In genomic region chr1:121148489-121149190, GRCh38 we compare ENCODE assay signal across 8 cellular contexts. TPM values are rescaled to one million over a fixed set of nuclear protein-coding genes. Genes with fewer than 3 reads are reported as not detected.
DNase-seq lines count a peak whose midpoint lies in the region; ATAC-seq and TF ChIP-seq lines count a peak whose summit lies in the region.
"Not testable (repeated sequence)": the region's sequence is repeated elsewhere in the genome, so short reads cannot be mapped to it uniquely, and the experiment has no call there.
"Had no signal": no experiment of that assay in that cellular context is flagged by ENCODE, and none has a peak within 500 bp of the region (broad histone marks: within the 10 kb centered on the region; RNA-seq: fewer than 3 reads in every experiment).

No MANE protein-coding gene starts in this region.

- H3K4ac ChIP-seq in IMR-90 (ENCODE audit: low read depth, low read length), result not testable (repeated sequence)

- H3K27ac ChIP-seq in IMR-90 (ENCODE audit: insufficient read depth, low read length); left ventricle myocardium inferior (replicated peaks): not testable (repeated sequence)

- TF ChIP-seq CTCF in IMR-90 (conservative IDR thresholded peaks at IDR 0.05; ENCODE audit: low read depth, low read length); mucosa of descending colon (IDR thresholded peaks at IDR 0.05): not testable (repeated sequence)
- TF ChIP-seq CTCF in MCF 10A (IDR thresholded peaks at IDR 0.05; ENCODE audit: unreplicated experiment) (peak; percentile 13), left ventricle myocardium inferior (IDR thresholded peaks at IDR 0.05; ENCODE audit: borderline replicate concordance) (peak; percentile 42)

- not testable (repeated sequence) for H3K36me3 ChIP-seq in IMR-90 (ENCODE audit: control insufficient read depth, insufficient read depth, low read length); left ventricle myocardium inferior; mucosa of descending colon (ENCODE audit: low read depth)

- H3K9ac ChIP-seq in IMR-90 (ENCODE audit: low read depth, low read length), result not testable (repeated sequence)

- not testable (repeated sequence) for H2AK5ac ChIP-seq in IMR-90 (ENCODE audit: low read depth, low read length)

- WGBS in IMR-90 (ENCODE audit: extremely low coverage in 2 of 2, insufficient read length in 1 of 2), 2 experiments, result no CpG with 5 or more reads among the region's 9 CpGs

- not testable (repeated sequence) for H2AFZ ChIP-seq in IMR-90 (replicated peaks; ENCODE audit: low read length, poor library complexity)

- H3K56ac ChIP-seq in IMR-90 (ENCODE audit: extremely low read depth, insufficient read depth, low read length), result not testable (repeated sequence)

- not testable (repeated sequence) for H4K20me1 ChIP-seq in IMR-90 (ENCODE audit: insufficient read depth, low read length)

- ATAC-seq in GM19463 (IDR thresholded peaks at IDR 0.05; ENCODE audit: unreplicated experiment), result peak; percentile 65
- peak; percentile 92 for ATAC-seq in IMR-90 (ENCODE audit: low read depth)
- ATAC-seq in activated CD4-positive, alpha-beta T cell treated with anti-CD3 and anti-CD28 coated beads for 36 hours, result peak; percentile 42
- peak; percentile 73 for ATAC-seq in mucosa of descending colon
- peak; percentile 62 for ATAC-seq in stimulated activated memory B cell treated with anti-CD40 and anti-IgM and Interleukin-4, amounts not matched to agents 10 μg/mL and 1 μg/mL and 100 μg/mL, for 72 hours

- POLR2A ChIA-PET in IMR-90 (lab: Charles Lee; ENCODE audit: unreplicated experiment); activated CD4-positive, alpha-beta T cell treated with anti-CD3 and anti-CD28 coated beads for 36 hours (lab: Charles Lee); MCF 10A (lab: Yijun Ruan, JAX): not testable (repeated sequence)

- not testable (repeated sequence) for TF ChIP-seq RAD21 in IMR-90 (IDR thresholded peaks at IDR 0.05; ENCODE audit: low read length)

- not testable (repeated sequence) for H3K27me3 ChIP-seq in IMR-90 (ENCODE audit: control insufficient read depth, insufficient read depth, low read length); left ventricle myocardium inferior (ENCODE audit: low read depth)

- H2BK15ac ChIP-seq in IMR-90 (ENCODE audit: low read depth, low read length), result not testable (repeated sequence)

- H4K91ac ChIP-seq in IMR-90 (ENCODE audit: insufficient read depth, low read depth, low read length), result not testable (repeated sequence)

- H3K9me1 ChIP-seq in IMR-90 (ENCODE audit: insufficient read depth, low read length), result not testable (repeated sequence)

- not testable (repeated sequence) for H3K4me3 ChIP-seq in IMR-90 (ENCODE audit: insufficient read depth, low read depth, low read length); left ventricle myocardium inferior; mucosa of descending colon

- H3K27me3 Mint-ChIP-seq in activated CD4-positive, alpha-beta T cell treated with anti-CD3 and anti-CD28 coated beads for 36 hours; MCF 10A (ENCODE audit: insufficient read depth, unreplicated experiment); stimulated activated memory B cell treated with anti-CD40 and anti-IgM and Interleukin-4, amounts not matched to agents 10 μg/mL and 1 μg/mL and 100 μg/mL, for 72 hours: not testable (repeated sequence)

- not testable (repeated sequence) for H2BK120ac ChIP-seq in IMR-90 (ENCODE audit: low read depth, low read length)

- not testable (repeated sequence) for H3K9me3 Mint-ChIP-seq in activated CD4-positive, alpha-beta T cell treated with anti-CD3 and anti-CD28 coated beads for 36 hours (ENCODE audit: low read depth); MCF 10A (ENCODE audit: unreplicated experiment); stimulated activated memory B cell treated with anti-CD40 and anti-IgM and Interleukin-4, amounts not matched to agents 10 μg/mL and 1 μg/mL and 100 μg/mL, for 72 hours

- TF ChIP-seq POLR2A in IMR-90 (IDR thresholded peaks at IDR 0.05; ENCODE audit: low read depth, low read length), result not testable (repeated sequence)

- H3K79me1 ChIP-seq in IMR-90 (ENCODE audit: low read depth in 1 of 2, low read length in 2 of 2), result not testable (repeated sequence)

- BruUV-seq in IMR-90 (replicated peaks; lab: Mats Ljungman, UMichigan); MCF 10A (replicated peaks; lab: Mats Ljungman, UMichigan): not testable (repeated sequence)

- not testable (repeated sequence) for H3K18ac ChIP-seq in IMR-90 (ENCODE audit: low read depth, low read length)

- not testable (repeated sequence) for H3K4me3 Mint-ChIP-seq in activated CD4-positive, alpha-beta T cell treated with anti-CD3 and anti-CD28 coated beads for 36 hours; MCF 10A (ENCODE audit: unreplicated experiment); stimulated activated memory B cell treated with anti-CD40 and anti-IgM and Interleukin-4, amounts not matched to agents 10 μg/mL and 1 μg/mL and 100 μg/mL, for 72 hours

- not testable (repeated sequence) for H3K9me3 ChIP-seq in IMR-90 (ENCODE audit: control insufficient read depth, insufficient read depth, low read length); left ventricle myocardium inferior (replicated peaks); mucosa of descending colon

- in situ Hi-C loops in IMR-90 (cut with MboI; ENCODE audit: low sequenced_read_pairs), result not testable (repeated sequence)

- DNase-seq in IMR-90; activated CD4-positive, alpha-beta T cell treated with anti-CD3 and anti-CD28 coated beads for 36 hours; MCF 10A (ENCODE audit: unreplicated experiment); left ventricle myocardium inferior; mucosa of descending colon: not testable (repeated sequence)

- H3K4me1 ChIP-seq in IMR-90 (ENCODE audit: control insufficient read depth, insufficient read depth, low read length); left ventricle myocardium inferior; mucosa of descending colon (ENCODE audit: low read depth): not testable (repeated sequence)

- H3K4me2 ChIP-seq in IMR-90 (ENCODE audit: low read depth, low read length), result not testable (repeated sequence)

- dilution Hi-C loops in IMR-90 (cut with HindIII; ENCODE audit: low sequenced_read_pairs, unreplicated experiment), result not testable (repeated sequence)

- CTCF ChIA-PET in IMR-90 (lab: Yijun Ruan, JAX); activated CD4-positive, alpha-beta T cell treated with anti-CD3 and anti-CD28 coated beads for 36 hours (lab: Charles Lee); MCF 10A (lab: Yijun Ruan, JAX): not testable (repeated sequence)

- not testable (repeated sequence) for H4K5ac ChIP-seq in IMR-90 (ENCODE audit: low read depth, low read length)

- not testable (repeated sequence) for H3K36me3 Mint-ChIP-seq in activated CD4-positive, alpha-beta T cell treated with anti-CD3 and anti-CD28 coated beads for 36 hours (ENCODE audit: low read depth); MCF 10A (ENCODE audit: insufficient read depth, unreplicated experiment); stimulated activated memory B cell treated with anti-CD40 and anti-IgM and Interleukin-4, amounts not matched to agents 10 μg/mL and 1 μg/mL and 100 μg/mL, for 72 hours

- not testable (repeated sequence) for H4K8ac ChIP-seq in IMR-90 (ENCODE audit: low read depth in 2 of 2, low read length in 2 of 2)

- H3K23ac ChIP-seq in IMR-90 (ENCODE audit: low read depth, low read length), result not testable (repeated sequence)

- H2BK5ac ChIP-seq in IMR-90 (ENCODE audit: low read depth, low read length, poor library complexity, severe bottlenecking), result not testable (repeated sequence)

- H3K14ac ChIP-seq in IMR-90 (replicated peaks; ENCODE audit: low read depth, low read length), result not testable (repeated sequence)

- not testable (repeated sequence) for H2BK20ac ChIP-seq in IMR-90 (ENCODE audit: low read depth, low read length)

- intact Hi-C loops in IMR-90 (cut with micrococcal nuclease); activated CD4-positive, alpha-beta T cell treated with anti-CD3 and anti-CD28 coated beads for 36 hours (cut with DNase I, micrococcal nuclease); MCF 10A (cut with micrococcal nuclease); left ventricle myocardium inferior (cut with micrococcal nuclease); mucosa of descending colon (cut with DNase I, micrococcal nuclease): not testable (repeated sequence)

- H3K4me1 Mint-ChIP-seq in activated CD4-positive, alpha-beta T cell treated with anti-CD3 and anti-CD28 coated beads for 36 hours; MCF 10A (ENCODE audit: insufficient read depth, unreplicated experiment); stimulated activated memory B cell treated with anti-CD40 and anti-IgM and Interleukin-4, amounts not matched to agents 10 μg/mL and 1 μg/mL and 100 μg/mL, for 72 hours: not testable (repeated sequence)

- not testable (repeated sequence) for H3K27ac Mint-ChIP-seq in activated CD4-positive, alpha-beta T cell treated with anti-CD3 and anti-CD28 coated beads for 36 hours; MCF 10A (ENCODE audit: low read depth, unreplicated experiment); stimulated activated memory B cell treated with anti-CD40 and anti-IgM and Interleukin-4, amounts not matched to agents 10 μg/mL and 1 μg/mL and 100 μg/mL, for 72 hours

- H2AK9ac ChIP-seq in IMR-90 (replicated peaks; ENCODE audit: low read depth, low read length, poor library complexity), result not testable (repeated sequence)

RNA-seq across cellular contexts. Expression of gene FAM72B, which starts 35.5 kb away (rescaled TPM):
- total RNA-seq in IMR-90 (2012; rRNA removed) (1.6 and 2.8 TPM in 2 replicates), MCF 10A (2022) (8.0 and 8.6 TPM in 2 replicates), left ventricle myocardium inferior (not detected), mucosa of descending colon (1 to 10 TPM in 1 of 3 donors, under 1 TPM in 2; 0.26 to 2.6 (median 0.89) TPM)
- polyA plus RNA-seq in IMR-90 (2012; rRNA removed), result 2.2 and 3.4 TPM in 2 replicates
- polyA plus RNA-seq in IMR-90 (2012; cell fraction: cytosol; rRNA removed), result 0.59 and 1.5 TPM in 2 replicates
- 0.67 and 9.8 TPM in 2 replicates for polyA plus RNA-seq in IMR-90 (2012; cell fraction: nucleus; rRNA removed; ENCODE audit: low replicate concordance)
- 10 to 100 TPM; 37.1 to 43.1 TPM for total RNA-seq in activated CD4-positive, alpha-beta T cell treated with anti-CD3 and anti-CD28 coated beads for 36 hours
- total RNA-seq: bronchial epithelial cell had no signal

RNA-seq across cellular contexts. Expression of gene SRGAP2C, which starts 36.1 kb away (rescaled TPM):
- total RNA-seq in IMR-90 (2012; rRNA removed) (12.7 and 13.9 TPM in 2 replicates), MCF 10A (2022) (36.6 and 37.1 TPM in 2 replicates), left ventricle myocardium inferior (12.4 TPM), mucosa of descending colon (10 to 100 TPM in 2 of 3 donors, 1 to 10 TPM in 1; 5.4 to 27.8 (median 12.3) TPM)
- polyA plus RNA-seq in IMR-90 (2012; rRNA removed), result 4.0 and 5.6 TPM in 2 replicates
- polyA plus RNA-seq in IMR-90 (2012; cell fraction: cytosol; rRNA removed), result 0.99 and 2.3 TPM in 2 replicates
- polyA plus RNA-seq in IMR-90 (2012; cell fraction: nucleus; rRNA removed; ENCODE audit: low replicate concordance), result 2.1 and 9.8 TPM in 2 replicates
- total RNA-seq in activated CD4-positive, alpha-beta T cell treated with anti-CD3 and anti-CD28 coated beads for 36 hours, result 10 to 100 TPM; 14.7 to 17.8 TPM

Comparison
In these comparisons a context has a peak if more than half of its experiments do, and no peak if none do; other contexts are left out.
1. ATAC-seq: peak in every context shown above with its lines; median percentile 92 in IMR-90; 73 in mucosa of descending colon; 65 in GM19463; 62 in stimulated activated memory B cell treated with anti-CD40 and anti-IgM and Interleukin-4, amounts not matched to agents 10 μg/mL and 1 μg/mL and 100 μg/mL, for 72 hours; 42 in activated CD4-positive, alpha-beta T cell treated with anti-CD3 and anti-CD28 coated beads for 36 hours.